Comparison of ENCODE assay signal across 8 cellular contexts in the genomic region with DNA sequence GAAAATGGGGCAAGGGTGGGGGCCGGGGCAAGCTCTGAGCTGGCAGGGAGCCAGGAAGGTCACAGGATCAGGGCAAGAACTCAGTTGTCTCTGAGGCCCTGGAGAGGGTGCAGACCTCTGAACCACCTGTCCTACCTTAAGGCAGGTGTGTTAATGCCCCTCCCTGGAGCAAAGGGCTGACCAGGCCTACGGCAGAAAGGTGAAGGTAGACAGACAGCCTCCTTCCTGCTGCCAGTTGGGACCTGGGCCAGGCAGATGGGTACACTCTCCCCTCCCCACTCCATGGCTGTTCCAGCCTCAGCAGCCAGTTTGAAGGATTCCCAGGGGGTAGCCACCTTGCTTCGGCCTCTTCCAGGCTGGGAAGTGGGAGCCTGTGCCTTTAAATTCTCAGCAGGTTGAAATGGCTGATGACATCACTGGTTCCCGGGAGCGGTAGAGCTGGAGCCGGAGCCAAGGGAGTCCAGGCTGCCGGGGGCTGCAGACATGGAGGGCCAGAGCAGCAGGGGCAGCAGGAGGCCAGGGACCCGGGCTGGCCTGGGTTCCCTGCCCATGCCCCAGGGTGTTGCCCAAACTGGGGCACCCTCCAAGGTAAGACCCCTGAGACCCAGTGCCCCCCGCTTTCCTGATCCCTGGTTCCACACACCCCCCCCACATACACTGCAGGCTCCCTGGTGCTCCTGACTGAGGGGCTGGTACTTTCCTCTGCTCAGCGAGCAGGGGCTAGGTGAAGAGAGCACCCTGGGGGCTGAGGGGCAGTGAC. TPM values are rescaled to one million over a fixed set of nuclear protein-coding genes. Genes with fewer than 3 reads are reported as not detected.
DNase-seq lines count a peak whose midpoint lies in the region; ATAC-seq, FAIRE-seq and TF ChIP-seq lines count a peak whose summit lies in the region.

A gene with protein sequence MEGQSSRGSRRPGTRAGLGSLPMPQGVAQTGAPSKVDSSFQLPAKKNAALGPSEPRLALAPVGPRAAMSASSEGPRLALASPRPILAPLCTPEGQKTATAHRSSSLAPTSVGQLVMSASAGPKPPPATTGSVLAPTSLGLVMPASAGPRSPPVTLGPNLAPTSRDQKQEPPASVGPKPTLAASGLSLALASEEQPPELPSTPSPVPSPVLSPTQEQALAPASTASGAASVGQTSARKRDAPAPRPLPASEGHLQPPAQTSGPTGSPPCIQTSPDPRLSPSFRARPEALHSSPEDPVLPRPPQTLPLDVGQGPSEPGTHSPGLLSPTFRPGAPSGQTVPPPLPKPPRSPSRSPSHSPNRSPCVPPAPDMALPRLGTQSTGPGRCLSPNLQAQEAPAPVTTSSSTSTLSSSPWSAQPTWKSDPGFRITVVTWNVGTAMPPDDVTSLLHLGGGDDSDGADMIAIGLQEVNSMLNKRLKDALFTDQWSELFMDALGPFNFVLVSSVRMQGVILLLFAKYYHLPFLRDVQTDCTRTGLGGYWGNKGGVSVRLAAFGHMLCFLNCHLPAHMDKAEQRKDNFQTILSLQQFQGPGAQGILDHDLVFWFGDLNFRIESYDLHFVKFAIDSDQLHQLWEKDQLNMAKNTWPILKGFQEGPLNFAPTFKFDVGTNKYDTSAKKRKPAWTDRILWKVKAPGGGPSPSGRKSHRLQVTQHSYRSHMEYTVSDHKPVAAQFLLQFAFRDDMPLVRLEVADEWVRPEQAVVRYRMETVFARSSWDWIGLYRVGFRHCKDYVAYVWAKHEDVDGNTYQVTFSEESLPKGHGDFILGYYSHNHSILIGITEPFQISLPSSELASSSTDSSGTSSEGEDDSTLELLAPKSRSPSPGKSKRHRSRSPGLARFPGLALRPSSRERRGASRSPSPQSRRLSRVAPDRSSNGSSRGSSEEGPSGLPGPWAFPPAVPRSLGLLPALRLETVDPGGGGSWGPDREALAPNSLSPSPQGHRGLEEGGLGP (plus strand): TSS at position 435 of the 760 bp plus-strand sequence. CDS start 49 bp downstream, at position 484.

- DNase-seq in NCI-H128 (lab: John Stamatoyannopoulos, UW; ENCODE audit: unreplicated experiment) (peak; percentile 10), anterior cingulate cortex (lab: John Stamatoyannopoulos, UW) (peak in 40 of 58 donors; percentile 11 to 76 (median 42)), gastrocnemius medialis (peak in 1 of 2 donors; percentile 58), GM19239 (ENCODE audit: insufficient read length, low spot score) (no peak)

- H3K27me3 ChIP-seq in gastrocnemius medialis = no peaks in the 10 kb centered on the region

- H3K4me3 ChIP-seq in iPS-11a (ENCODE audit: low read depth, low read length) (peak within 1 kb of the TSS; percentile 41), gastrocnemius medialis (peak within 1 kb of the TSS; percentile 34 to 44 (median 40))

- no peak for TF ChIP-seq POLR2A in gastrocnemius medialis (IDR thresholded peaks at IDR 0.05)

- TF ChIP-seq CTCF in C4-2B (conservative IDR thresholded peaks at IDR 0.05) (no peak), gastrocnemius medialis (IDR thresholded peaks at IDR 0.05 in 4 of 5, conservative IDR thresholded peaks at IDR 0.05 in 1 of 5) (no peak)

- intact Hi-C loops in gastrocnemius medialis (cut with DNase I; ENCODE audit: low total_unique reads) = no loop called here

- no peaks in the 10 kb centered on the region for H3K9me3 ChIP-seq in gastrocnemius medialis

- H3K36me3 ChIP-seq in gastrocnemius medialis = no peaks in the 10 kb centered on the region

- ATAC-seq in gastrocnemius medialis (peak; percentile 65 to 76), HG03521 (IDR thresholded peaks at IDR 0.05; ENCODE audit: unreplicated experiment) (no peak), HG02588 (IDR thresholded peaks at IDR 0.05; ENCODE audit: unreplicated experiment) (no peak)

- FAIRE-seq in GM19239 (lab: Jason Lieb, UNC) = no peak

- peaks cover 24 to 30% of the 10 kb centered on the region in 2 donors for H3K4me1 ChIP-seq in gastrocnemius medialis

- in situ Hi-C loops in gastrocnemius medialis (cut with MboI; ENCODE audit: low sequenced_read_pairs in 4 of 4) = no loop called here

- H3K27ac ChIP-seq in C4-2B (peak within 1 kb of the TSS; percentile 80), gastrocnemius medialis (peak within 1 kb of the TSS; percentile 60 to 73 (median 65))

RNA-seq across cellular contexts. Expression of the gene that starts here (rescaled TPM):
- under 1 TPM; 0.15 to 0.33 (median 0.28) TPM for total RNA-seq in gastrocnemius medialis

Comparison
In these comparisons a context has a peak if more than half of its experiments do, and no peak if none do; other contexts are left out.
1. Peak in ATAC-seq, H3K4me3 ChIP-seq and H3K27ac ChIP-seq in gastrocnemius medialis; RNA of the gene not detected or under 1 TPM.